Comparison of ENCODE assay signal across 8 cellular contexts in genomic region chr20:11544029-11544678, GRCh38.
DNase-seq lines count a peak whose midpoint lies in the region; ATAC-seq and TF ChIP-seq lines count a peak whose summit lies in the region.

No MANE protein-coding gene starts in this region.

- H3K36me3 ChIP-seq in OCI-LY7 (ENCODE audit: insufficient read depth, low read length) (no peaks in the 10 kb centered on the region), ectodermal cell (ENCODE audit: control insufficient read depth, insufficient read depth, low read length) (no peaks in the 10 kb centered on the region)

- POLR2A ChIA-PET in OCI-LY7 (lab: Charles Lee): no interaction called here

- ATAC-seq in GM19395 (IDR thresholded peaks at IDR 0.05; ENCODE audit: unreplicated experiment): peak; percentile 86

- H3K79me2 ChIP-seq in OCI-LY7 (ENCODE audit: insufficient read depth, low read depth, low read length): no peaks in the 10 kb centered on the region

- TF ChIP-seq CTCF in OCI-LY7 (conservative IDR thresholded peaks at IDR 0.05; ENCODE audit: low read length) (peak; percentile 73), mesothelial cell of epicardium (IDR thresholded peaks at IDR 0.05; ENCODE audit: unreplicated experiment) (peak; percentile 73)

- peaks cover 2% of the 10 kb centered on the region for H3K4me1 Mint-ChIP-seq in mesothelial cell of epicardium
- no peaks in the 10 kb centered on the region for H3K4me1 Mint-ChIP-seq in activated T-cell treated with anti-CD3 and anti-CD28 coated beads, Interleukin-2, amount 50 U/mL, for 24 hours (ENCODE audit: low read depth)

- peaks cover 2% of the 10 kb centered on the region for H3K27me3 Mint-ChIP-seq in mesothelial cell of epicardium (ENCODE audit: low read depth)
- H3K27me3 Mint-ChIP-seq in activated T-cell treated with anti-CD3 and anti-CD28 coated beads, Interleukin-2, amount 50 U/mL, for 24 hours: no peaks in the 10 kb centered on the region

- intact Hi-C loops in OCI-LY7 (cut with micrococcal nuclease; ENCODE audit: unreplicated experiment): loop anchor here (5.0 to 10.0 kb wide), 2 partner anchors 979 to 1567 kb away; no protein-coding TSS in a partner anchor

- CTCF ChIA-PET in OCI-LY7 (lab: Charles Lee; ENCODE audit: unreplicated experiment): no interaction called here

- no peak overlapping the region for H3K4me2 ChIP-seq in OCI-LY7 (ENCODE audit: low read length)

- DNase-seq in DMS114 treated with DMSO at 0.1 percent for 48 hours (lab: John Stamatoyannopoulos, UW; ENCODE audit: unreplicated experiment) (peak; percentile 37), OCI-LY7 (ENCODE audit: low spot score) (peak; percentile 41), mesothelial cell of epicardium (ENCODE audit: low spot score in 2 of 2, unreplicated experiment in 2 of 2) (no peak), GM19240 (ENCODE audit: insufficient read length, low spot score) (no peak)
- no peak for DNase-seq in activated T-cell treated with anti-CD3 and anti-CD28 coated beads, Interleukin-2, amount 50 U/mL, for 24 hours

- 46 to 47% methylated on average over 10 of the region's 10 CpGs for WGBS in ectodermal cell, 2 experiments

- H3K36me3 Mint-ChIP-seq in mesothelial cell of epicardium: no peaks in the 10 kb centered on the region
- no peaks in the 10 kb centered on the region for H3K36me3 Mint-ChIP-seq in activated T-cell treated with anti-CD3 and anti-CD28 coated beads, Interleukin-2, amount 50 U/mL, for 24 hours (ENCODE audit: low read depth)

- no peak for TF ChIP-seq EP300 in Ishikawa (IDR thresholded peaks at IDR 0.05; ENCODE audit: borderline replicate concordance)

- no peaks in the 10 kb centered on the region for H3K27me3 ChIP-seq in ectodermal cell (ENCODE audit: control insufficient read depth, insufficient read depth, low read length, poor library complexity, severe bottlenecking)

- H2AFZ ChIP-seq in OCI-LY7 (ENCODE audit: low read length): no peak overlapping the region

- H3K4me3 Mint-ChIP-seq in mesothelial cell of epicardium: no peak overlapping the region
- no peak overlapping the region for H3K4me3 Mint-ChIP-seq in activated T-cell treated with anti-CD3 and anti-CD28 coated beads, Interleukin-2, amount 50 U/mL, for 24 hours

- no TSS peak for BruUV-seq in OCI-LY7 (replicated peaks; lab: Mats Ljungman, UMichigan)

- H3K4me1 ChIP-seq in OCI-LY7 (ENCODE audit: insufficient read depth, low read length, poor library complexity, severe bottlenecking) (no peaks in the 10 kb centered on the region), ectodermal cell (ENCODE audit: control insufficient read depth, insufficient read depth, low read length) (peaks cover 6% of the 10 kb centered on the region)

- H3K4me3 ChIP-seq in OCI-LY7 (ENCODE audit: low read depth, low read length, poor library complexity, severe bottlenecking): no peak overlapping the region
- H3K4me3 ChIP-seq in ectodermal cell (ENCODE audit: insufficient read depth, low read depth, low read length): no peak overlapping the region

- no peaks in the 10 kb centered on the region for H3K9me3 Mint-ChIP-seq in mesothelial cell of epicardium
- no peaks in the 10 kb centered on the region for H3K9me3 Mint-ChIP-seq in activated T-cell treated with anti-CD3 and anti-CD28 coated beads, Interleukin-2, amount 50 U/mL, for 24 hours

- H3K27ac ChIP-seq in OCI-LY7 (ENCODE audit: low read depth, low read length, poor library complexity, severe bottlenecking): no peak overlapping the region
- H3K27ac ChIP-seq in ectodermal cell (ENCODE audit: insufficient read depth, low read depth, low read length, poor library complexity, severe bottlenecking): peak overlapping the region; percentile 44

- H4K20me1 ChIP-seq in OCI-LY7 (ENCODE audit: insufficient read depth, low read length): no peaks in the 10 kb centered on the region

- TF ChIP-seq RAD21 in Ishikawa (IDR thresholded peaks at IDR 0.05; ENCODE audit: low read depth): peak; percentile 90

- no peaks in the 10 kb centered on the region for H3K9me3 ChIP-seq in OCI-LY7 (ENCODE audit: low read length)
- no peaks in the 10 kb centered on the region for H3K9me3 ChIP-seq in ectodermal cell (ENCODE audit: control insufficient read depth, low read length)

- H3K27ac Mint-ChIP-seq in mesothelial cell of epicardium: no peak overlapping the region
- no peak overlapping the region for H3K27ac Mint-ChIP-seq in activated T-cell treated with anti-CD3 and anti-CD28 coated beads, Interleukin-2, amount 50 U/mL, for 24 hours

- H3K9me2 ChIP-seq in OCI-LY7 (ENCODE audit: insufficient read depth, low read length): no peaks in the 10 kb centered on the region

TF ChIP-seq in Ishikawa, 13 proteins besides CTCF, POLR2A, EP300 and RAD21:
- TF ChIP-seq CREB1 (IDR thresholded peaks at IDR 0.05; ENCODE audit: low read depth) (no peak), FOXM1 (IDR thresholded peaks at IDR 0.05; ENCODE audit: borderline replicate concordance, low read depth) (no peak), CEBPB (IDR thresholded peaks at IDR 0.05) (no peak), ZBTB7A (IDR thresholded peaks at IDR 0.05; ENCODE audit: low read depth) (no peak), TAF1 (IDR thresholded peaks at IDR 0.05; ENCODE audit: low read depth) (no peak), MAX (IDR thresholded peaks at IDR 0.05) (no peak), NFIC (IDR thresholded peaks at IDR 0.05) (no peak), TCF12 (IDR thresholded peaks at IDR 0.05; ENCODE audit: low read depth) (no peak), EGR1 (IDR thresholded peaks at IDR 0.05) (no peak), YY1 (IDR thresholded peaks at IDR 0.05; ENCODE audit: low read depth) (no peak), TEAD4 (IDR thresholded peaks at IDR 0.05) (no peak), REST (IDR thresholded peaks at IDR 0.05; ENCODE audit: low read depth) (no peak), USF1 (IDR thresholded peaks at IDR 0.05) (no peak)

Comparison
In these comparisons a context has a peak if more than half of its experiments do, and no peak if none do; other contexts are left out.
1. DNase-seq: peak in DMS114 treated with DMSO at 0.1 percent for 48 hours (single experiment) and OCI-LY7 (single experiment); none in mesothelial cell of epicardium (0 of 2), GM19240 (single experiment) and activated T-cell treated with anti-CD3 and anti-CD28 coated beads, Interleukin-2, amount 50 U/mL, for 24 hours (single experiment).